Comparison of ENCODE assay signal across 13 cellular contexts in genomic region chr1:230151924-230152468, GRCh38.
DNase-seq lines count a peak whose midpoint lies in the region; ATAC-seq, FAIRE-seq and TF ChIP-seq lines count a peak whose summit lies in the region.
"Had no signal": no experiment of that assay in that cellular context is flagged by ENCODE, and none has a peak within 500 bp of the region (broad histone marks: within the 10 kb centered on the region; RNA-seq: fewer than 3 reads in every experiment).

No MANE protein-coding gene starts in this region.

- H3K4me2 ChIP-seq in K562 (ENCODE audit: insufficient read depth, low read length), result no peak overlapping the region
- H3K4me2 ChIP-seq: A549, GM23338 had no signal

- intact Hi-C loops in K562 (cut with micrococcal nuclease), result loop anchor here (10.0 kb wide), 1 partner anchor 597 kb away; the partner anchor contains the start of gene ABCB10

- no peak overlapping the region for H3K27ac Mint-ChIP-seq in neural crest cell (ENCODE audit: unreplicated experiment)
- H3K27ac Mint-ChIP-seq: GM23338 had no signal

- peaks cover 98% of the 10 kb centered on the region for H3K79me2 ChIP-seq in K562 (ENCODE audit: control insufficient read depth, insufficient read depth, low read length)

- H3K9me3 ChIP-seq in K562 (replicated peaks; ENCODE audit: control insufficient read depth, insufficient read depth, low read depth, low read length), result no peaks in the 10 kb centered on the region
- H3K9me3 ChIP-seq: A549 had no signal

- H3K4me3 ChIP-seq in HL-60 (replicated peaks; ENCODE audit: insufficient read depth, low read length), result no peak overlapping the region
- no peak overlapping the region for H3K4me3 ChIP-seq in K562
- H3K4me3 ChIP-seq: A549, GM23338 had no signal

- H4K20me1 ChIP-seq in K562 (replicated peaks; ENCODE audit: control insufficient read depth, insufficient read depth, low read length), result no peaks in the 10 kb centered on the region

- 61% methylated on average over 7 of the region's 7 CpGs for WGBS in K562 (ENCODE audit: insufficient coverage, low coverage, missing lambda C conversion rate)

- no peak overlapping the region for H2AFZ ChIP-seq in K562 (ENCODE audit: low read depth, low read length)
- H2AFZ ChIP-seq: GM23338 had no signal

- ATAC-seq in K562 (no peak), GM21381 (IDR thresholded peaks at IDR 0.05; ENCODE audit: unreplicated experiment) (no peak)
- ATAC-seq: A549, GM23338 had no signal

- H3K27me3 Mint-ChIP-seq in neural crest cell (ENCODE audit: low read depth), result no peaks in the 10 kb centered on the region
- H3K27me3 Mint-ChIP-seq: CD4-positive, CD25-positive, alpha-beta regulatory T cell; IgD-negative memory B cell had no signal

- H3K4me1 Mint-ChIP-seq in neural crest cell, result peaks cover 88% of the 10 kb centered on the region

- FAIRE-seq in K562 (lab: Jason Lieb, UNC), result no peak
- FAIRE-seq: A549 had no signal

- TF ChIP-seq CTCF in HL-60 (IDR thresholded peaks at IDR 0.05; ENCODE audit: insufficient read depth, low read length) (no peak), K562 (IDR thresholded peaks at IDR 0.05 in 2 of 3, conservative IDR thresholded peaks at IDR 0.05 in 1 of 3; ENCODE audit: insufficient read depth in 2 of 3, low read depth in 1 of 3, low read length in 3 of 3) (no peak), neural crest cell (conservative IDR thresholded peaks at IDR 0.05) (no peak)

- H3K4me3 Mint-ChIP-seq in neural crest cell, result peak overlapping the region; percentile 18
- H3K4me3 Mint-ChIP-seq: CD4-positive, CD25-positive, alpha-beta regulatory T cell; GM23338; IgD-negative memory B cell had no signal

- H3K27me3 ChIP-seq in HL-60 (ENCODE audit: insufficient read depth, poor library complexity, severe bottlenecking) (no peaks in the 10 kb centered on the region), K562 (ENCODE audit: control insufficient read depth in 2 of 2, insufficient read depth in 2 of 2, low read length in 2 of 2) (no peaks in the 10 kb centered on the region)

- peak overlapping the region; percentile 89 for H3K27ac ChIP-seq in HL-60 (replicated peaks)
- H3K27ac ChIP-seq in K562 (ENCODE audit: extremely low read depth, low read depth, low read length), result no peak overlapping the region
- H3K27ac ChIP-seq: A549 had no signal

- H3K36me3 ChIP-seq in K562 (ENCODE audit: control insufficient read depth, insufficient read depth, low read length), result peaks cover 6% of the 10 kb centered on the region; the same call in 1 of the 3 replicates

- BruUV-seq in K562 (replicated peaks; lab: Mats Ljungman, UMichigan), result no TSS peak

- in situ Hi-C loops in K562 (cut with MboI), result no loop called here

- CTCF ChIA-PET in K562 (lab: Yijun Ruan, JAX; ENCODE audit: low intra/inter-chr PET ratio), result no interaction called here

- TF ChIP-seq EP300 in K562 (IDR thresholded peaks at IDR 0.05; ENCODE audit: low read length), result no peak

- no peak for DNase-seq in HL-60 (ENCODE audit: low read depth in 1 of 2, low spot score in 1 of 2)
- DNase-seq in K562 (ENCODE audit: extremely low read depth in 1 of 4, low spot score in 3 of 4), result no peak
- DNase-seq in neural crest cell (ENCODE audit: low read depth, low spot score), result no peak
- no peak for DNase-seq in NCI-H1105 treated with DMSO at 0.1 percent for 48 hours (lab: John Stamatoyannopoulos, UW)
- no peak for DNase-seq in NCI-H69 (lab: John Stamatoyannopoulos, UW)
- DNase-seq: CD4-positive, CD25-positive, alpha-beta regulatory T cell; DMS53; GF-D8; H7 had no signal

- peaks cover 74 to 88% of the 10 kb centered on the region in 2 experiments for H3K4me1 ChIP-seq in K562 (replicated peaks in 1 of 2; ENCODE audit: control insufficient read depth in 2 of 2, insufficient read depth in 2 of 2, low read length in 2 of 2)
- H3K4me1 ChIP-seq: A549 had no signal

- TF ChIP-seq RAD21 in K562 (CRISPR knock-in tag; conservative IDR thresholded peaks at IDR 0.05 in 1 of 2, IDR thresholded peaks at IDR 0.05 in 1 of 2), result no peak; a peak in 1 of 4 replicates

- peaks cover 2% of the 10 kb centered on the region for H3K36me3 Mint-ChIP-seq in neural crest cell (ENCODE audit: low read depth)

- H3K9me3 Mint-ChIP-seq in neural crest cell, result peaks cover 2% of the 10 kb centered on the region
- H3K9me3 Mint-ChIP-seq: CD4-positive, CD25-positive, alpha-beta regulatory T cell; GM23338; IgD-negative memory B cell had no signal

- no peak for TF ChIP-seq POLR2A in K562 (conservative IDR thresholded peaks at IDR 0.05)

- no peak overlapping the region for H3K9ac ChIP-seq in K562 (ENCODE audit: insufficient read depth in 1 of 2, low read depth in 2 of 2, low read length in 2 of 2)

- POLR2A ChIA-PET in K562 (lab: Yijun Ruan, JAX), result interaction anchor here (0.6 to 1.5 kb wide), 3 partner anchors 14 to 431 kb away, joined by 3 read pairs; no protein-coding TSS in a partner anchor

- H3K9me1 ChIP-seq in K562 (ENCODE audit: control insufficient read depth, insufficient read depth, low read length), result no peaks in the 10 kb centered on the region

TF ChIP-seq in K562, 482 proteins besides CTCF, POLR2A, EP300 and RAD21 (continues in another document):
- peak; percentile 87 for TF ChIP-seq PHTF2 (CRISPR knock-in tag; IDR thresholded peaks at IDR 0.05)
- TF ChIP-seq BHLHE40 (IDR thresholded peaks at IDR 0.05; ENCODE audit: low read length), result no peak
- TF ChIP-seq NR2F6 (CRISPR knock-in tag; IDR thresholded peaks at IDR 0.05), result no peak
- TF ChIP-seq TFAP4 (CRISPR knock-in tag; IDR thresholded peaks at IDR 0.05; ENCODE audit: borderline replicate concordance), result no peak
- TF ChIP-seq ZC3H8 (IDR thresholded peaks at IDR 0.05), result no peak
- TF ChIP-seq PRMT5 (CRISPR knock-in tag; IDR thresholded peaks at IDR 0.05), result no peak
- no peak for TF ChIP-seq ARID2 (IDR thresholded peaks at IDR 0.05)
- TF ChIP-seq ETV1 (tag; conservative IDR thresholded peaks at IDR 0.05; ENCODE audit: low read depth), result peak; percentile 84
- TF ChIP-seq ILK (tag; IDR thresholded peaks at IDR 0.05; ENCODE audit: borderline replicate concordance, low read depth), result peak; percentile 87; the same call in 1 of the 2 replicates
- peak; percentile 98 for TF ChIP-seq HDAC8 (tag; IDR thresholded peaks at IDR 0.05)
- TF ChIP-seq CREB5 (CRISPR knock-in tag; IDR thresholded peaks at IDR 0.05), result peak; percentile 76
- TF ChIP-seq NR0B1 (IDR thresholded peaks at IDR 0.05; ENCODE audit: partially characterized antibody), result no peak
- TF ChIP-seq HINFP (tag; conservative IDR thresholded peaks at IDR 0.05; ENCODE audit: low read depth), result peak; percentile 91
- no peak for TF ChIP-seq NR3C1 (CRISPR knock-in tag; IDR thresholded peaks at IDR 0.05)
- TF ChIP-seq TAF1 (IDR thresholded peaks at IDR 0.05; ENCODE audit: control insufficient read depth, extremely low read depth, insufficient read depth, low read length, severe bottlenecking), result no peak
- peak; percentile 89 for TF ChIP-seq IFI16 (CRISPR knock-in tag; IDR thresholded peaks at IDR 0.05)
- TF ChIP-seq CCNT2 (IDR thresholded peaks at IDR 0.05; ENCODE audit: borderline replicate concordance, extremely low read depth, insufficient read length, low read depth, low read length), result no peak
- TF ChIP-seq MTA1 (IDR thresholded peaks at IDR 0.05; ENCODE audit: borderline replicate concordance), result no peak
- no peak for TF ChIP-seq ZNF263 (CRISPR knock-in tag; IDR thresholded peaks at IDR 0.05; ENCODE audit: borderline replicate concordance)
- TF ChIP-seq HNRNPUL1 (IDR thresholded peaks at IDR 0.05; ENCODE audit: low read length), result no peak
- TF ChIP-seq ERF (CRISPR knock-in tag; IDR thresholded peaks at IDR 0.05), result peak; percentile 98
